Comparison of ENCODE assay signal across 34 cellular contexts in genomic region chr5:25241981-25242380, GRCh38.
"Had no signal": no experiment of that assay in that cellular context is flagged by ENCODE, and none has a peak within 500 bp of the region (broad histone marks: within the 10 kb centered on the region; RNA-seq: fewer than 3 reads in every experiment).

No MANE protein-coding gene starts in this region.

- H3K27ac ChIP-seq: adrenal gland, body of pancreas, esophagus squamous epithelium, gastroesophageal sphincter, WERI-Rb-1 had no signal

- H3K4me3 Mint-ChIP-seq: activated CD4-positive, alpha-beta memory T cell treated with anti-CD3 and anti-CD28 coated beads for 36 hours; activated CD4-positive, alpha-beta T cell treated with anti-CD3 and anti-CD28 coated beads for 36 hours; activated CD4-positive, alpha-beta T cell treated with anti-CD3 and anti-CD28 coated beads, Interleukin-2, amount 10 ng/mL, durations not matched to agents 24 days and 14 days; activated CD8-positive, alpha-beta memory T cell treated with anti-CD3 and anti-CD28 coated beads, Interleukin-2, amount 10 ng/mL, durations not matched to agents 7 days and 5 days; activated CD8-positive, alpha-beta T cell treated with anti-CD3 and anti-CD28 coated beads, Interleukin-2, amount 10 ng/mL, durations not matched to agents 7 days and 5 days; activated naive CD4-positive, alpha-beta T cell treated with anti-CD3 and anti-CD28 coated beads for 36 hours; activated naive CD4-positive, alpha-beta T cell treated with anti-CD3 and anti-CD28 coated beads, Interleukin-2, amount 50 U/mL, for 24 hours; activated naive CD8-positive, alpha-beta T cell treated with anti-CD3 and anti-CD28 coated beads for 36 hours; activated naive CD8-positive, alpha-beta T cell treated with anti-CD3 and anti-CD28 coated beads, Interleukin-2, amount 50 U/mL, for 24 hours; activated T-helper 1 cell treated with anti-CD3 and anti-CD28 coated beads, Interleukin-12 subunit alpha, Interleukin-12 subunit beta, Interleukin-2, Interleukin-4 antibody, amounts not matched to agents 30 ng/mL and 10 ng/mL and 1 ng/mL, durations not matched to agents 14 hours and 24 hours and 36 hours; effector memory CD8-positive, alpha-beta T cell; T-cell; T-helper 1 cell treated with Interleukin-12 subunit alpha and Interleukin-12 subunit beta and Interleukin-4 antibody, amounts not matched to agents 30 μg/mL and 1 μg/mL, for 36 hours had no signal

- ATAC-seq: activated CD4-positive, alpha-beta T cell treated with anti-CD3 and anti-CD28 coated beads for 36 hours; activated CD8-positive, alpha-beta memory T cell treated with anti-CD3 and anti-CD28 coated beads, Interleukin-2, amount 10 ng/mL, durations not matched to agents 7 days and 5 days; activated CD8-positive, alpha-beta T cell treated with anti-CD3 and anti-CD28 coated beads, Interleukin-2, amount 10 ng/mL, durations not matched to agents 7 days and 5 days; activated naive CD8-positive, alpha-beta T cell treated with anti-CD3 and anti-CD28 coated beads, Interleukin-2, amount 50 U/mL, for 24 hours; body of pancreas; effector memory CD8-positive, alpha-beta T cell; gastroesophageal sphincter; T-cell had no signal

- H3K4me1 Mint-ChIP-seq: activated CD4-positive, alpha-beta T cell treated with anti-CD3 and anti-CD28 coated beads for 36 hours; activated CD4-positive, alpha-beta T cell treated with anti-CD3 and anti-CD28 coated beads, Interleukin-2, amount 10 ng/mL, durations not matched to agents 24 days and 14 days; activated CD8-positive, alpha-beta memory T cell treated with anti-CD3 and anti-CD28 coated beads, Interleukin-2, amount 10 ng/mL, durations not matched to agents 7 days and 5 days; activated naive CD4-positive, alpha-beta T cell treated with anti-CD3 and anti-CD28 coated beads, Interleukin-2, amount 50 U/mL, for 24 hours; activated naive CD8-positive, alpha-beta T cell treated with anti-CD3 and anti-CD28 coated beads for 36 hours; activated naive CD8-positive, alpha-beta T cell treated with anti-CD3 and anti-CD28 coated beads, Interleukin-2, amount 50 U/mL, for 24 hours; T-cell had no signal

- H3K36me3 Mint-ChIP-seq: activated CD4-positive, alpha-beta memory T cell treated with anti-CD3 and anti-CD28 coated beads for 36 hours; activated CD8-positive, alpha-beta memory T cell treated with anti-CD3 and anti-CD28 coated beads, Interleukin-2, amount 10 ng/mL, durations not matched to agents 7 days and 5 days; activated naive CD4-positive, alpha-beta T cell treated with anti-CD3 and anti-CD28 coated beads, Interleukin-2, amount 50 U/mL, for 24 hours; activated naive CD8-positive, alpha-beta T cell treated with anti-CD3 and anti-CD28 coated beads for 36 hours; T-cell had no signal

- DNase-seq: activated CD4-positive, alpha-beta memory T cell treated with anti-CD3 and anti-CD28 coated beads for 36 hours; activated CD4-positive, alpha-beta T cell treated with anti-CD3 and anti-CD28 coated beads for 36 hours; activated CD4-positive, alpha-beta T cell treated with anti-CD3 and anti-CD28 coated beads, Interleukin-2, amount 10 ng/mL, durations not matched to agents 24 days and 14 days; activated CD4-positive, CD25-positive, alpha-beta regulatory T cell; activated CD4-positive, CD25-positive, alpha-beta regulatory T cell treated with anti-CD3 and anti-CD28 coated beads, Interleukin-2, amount 50 U/mL, for 72 hours; activated CD8-positive, alpha-beta memory T cell treated with anti-CD3 and anti-CD28 coated beads, Interleukin-2, amount 10 ng/mL, durations not matched to agents 7 days and 5 days; activated CD8-positive, alpha-beta memory T cell treated with anti-CD3 and anti-CD28 coated beads, Interleukin-2, amount 50 U/mL, for 4 hours; activated CD8-positive, alpha-beta T cell treated with anti-CD3 and anti-CD28 coated beads, Interleukin-2, amount 10 ng/mL, durations not matched to agents 7 days and 5 days; activated effector memory CD4-positive, alpha-beta T cell treated with anti-CD3 and anti-CD28 coated beads, Interleukin-2, amount 50 U/mL, for 16 hours; activated naive CD4-positive, alpha-beta T cell treated with anti-CD3 and anti-CD28 coated beads for 36 hours; activated naive CD8-positive, alpha-beta T cell treated with anti-CD3 and anti-CD28 coated beads for 36 hours; activated naive CD8-positive, alpha-beta T cell treated with anti-CD3 and anti-CD28 coated beads, Interleukin-2, amount 50 U/mL, for 24 hours; activated T-cell treated with anti-CD3 and anti-CD28 coated beads, Interleukin-2, amount 50 U/mL, for 1 hour; activated T-cell treated with anti-CD3 and anti-CD28 coated beads, Interleukin-2, amount 50 U/mL, for 48 hours; adrenal gland; amygdala; aorta; body of pancreas; caudate nucleus; cortex of kidney; dermis blood vessel endothelial cell; effector CD4-positive, alpha-beta T cell; effector memory CD8-positive, alpha-beta T cell; erythroblast; esophagus squamous epithelium; foreskin melanocyte; T-cell; T-helper 9 cell; WERI-Rb-1 had no signal

- H3K27me3 ChIP-seq: adrenal gland, body of pancreas, esophagus squamous epithelium, gastroesophageal sphincter had no signal

- H3K4me1 ChIP-seq: adrenal gland, body of pancreas, esophagus squamous epithelium, gastroesophageal sphincter had no signal

- H3K27ac Mint-ChIP-seq: activated CD4-positive, alpha-beta memory T cell treated with anti-CD3 and anti-CD28 coated beads for 36 hours; activated CD4-positive, alpha-beta T cell treated with anti-CD3 and anti-CD28 coated beads for 36 hours; activated CD4-positive, alpha-beta T cell treated with anti-CD3 and anti-CD28 coated beads, Interleukin-2, amount 10 ng/mL, durations not matched to agents 24 days and 14 days; activated CD8-positive, alpha-beta memory T cell treated with anti-CD3 and anti-CD28 coated beads, Interleukin-2, amount 10 ng/mL, durations not matched to agents 7 days and 5 days; activated CD8-positive, alpha-beta T cell treated with anti-CD3 and anti-CD28 coated beads, Interleukin-2, amount 10 ng/mL, durations not matched to agents 7 days and 5 days; activated naive CD4-positive, alpha-beta T cell treated with anti-CD3 and anti-CD28 coated beads for 36 hours; activated naive CD4-positive, alpha-beta T cell treated with anti-CD3 and anti-CD28 coated beads, Interleukin-2, amount 50 U/mL, for 24 hours; activated naive CD8-positive, alpha-beta T cell treated with anti-CD3 and anti-CD28 coated beads for 36 hours; activated naive CD8-positive, alpha-beta T cell treated with anti-CD3 and anti-CD28 coated beads, Interleukin-2, amount 50 U/mL, for 24 hours; activated T-helper 1 cell treated with anti-CD3 and anti-CD28 coated beads, Interleukin-12 subunit alpha, Interleukin-12 subunit beta, Interleukin-2, Interleukin-4 antibody, amounts not matched to agents 30 ng/mL and 10 ng/mL and 1 ng/mL, durations not matched to agents 14 hours and 24 hours and 36 hours; activated T-helper 2 cell treated with anti-CD3 and anti-CD28 coated beads, Interferon-gamma antibody, Interleukin-2, Interleukin-4, amounts not matched to agents 10 μg/mL and 5 μg/mL and 100 μg/mL, durations not matched to agents 14 hours and 24 hours and 36 hours; effector memory CD8-positive, alpha-beta T cell; T-cell; T-helper 1 cell treated with Interleukin-12 subunit alpha and Interleukin-12 subunit beta and Interleukin-4 antibody, amounts not matched to agents 30 μg/mL and 1 μg/mL, for 36 hours had no signal

- H3K27me3 Mint-ChIP-seq: activated CD4-positive, alpha-beta memory T cell treated with anti-CD3 and anti-CD28 coated beads for 36 hours; activated CD4-positive, alpha-beta T cell treated with anti-CD3 and anti-CD28 coated beads for 36 hours; activated CD4-positive, alpha-beta T cell treated with anti-CD3 and anti-CD28 coated beads, Interleukin-2, amount 10 ng/mL, durations not matched to agents 24 days and 14 days; activated CD8-positive, alpha-beta memory T cell treated with anti-CD3 and anti-CD28 coated beads, Interleukin-2, amount 10 ng/mL, durations not matched to agents 7 days and 5 days; activated naive CD4-positive, alpha-beta T cell treated with anti-CD3 and anti-CD28 coated beads, Interleukin-2, amount 50 U/mL, for 24 hours; activated naive CD8-positive, alpha-beta T cell treated with anti-CD3 and anti-CD28 coated beads for 36 hours; activated naive CD8-positive, alpha-beta T cell treated with anti-CD3 and anti-CD28 coated beads, Interleukin-2, amount 50 U/mL, for 24 hours; effector memory CD8-positive, alpha-beta T cell; T-cell had no signal

- H3K36me3 ChIP-seq: adrenal gland, esophagus squamous epithelium, gastroesophageal sphincter, WERI-Rb-1 had no signal

- H3K4me3 ChIP-seq: adrenal gland, body of pancreas, esophagus squamous epithelium, gastroesophageal sphincter had no signal

- H3K9me3 ChIP-seq: adrenal gland, body of pancreas, gastroesophageal sphincter had no signal
